Comparison of ENCODE assay signal across 30 cellular contexts in the genomic region with DNA sequence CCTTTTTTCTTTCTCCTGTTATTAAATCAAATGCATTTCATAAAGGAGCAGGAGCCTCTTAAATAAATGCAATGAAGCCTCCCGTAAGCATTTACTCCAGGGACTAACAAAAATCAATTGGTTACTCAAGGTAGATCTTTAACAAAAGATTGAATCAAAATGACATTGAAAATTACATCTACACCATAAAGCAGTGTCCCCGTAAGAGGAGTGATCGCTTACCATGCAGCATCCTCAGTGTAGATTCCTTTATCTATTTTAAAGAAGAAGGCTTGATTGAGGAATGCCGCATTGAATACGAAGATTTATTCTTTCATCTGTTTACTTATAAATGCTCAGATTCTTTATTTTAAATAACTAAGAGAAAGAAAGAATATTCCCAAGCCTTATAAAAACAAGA. TPM values are rescaled to one million over a fixed set of nuclear protein-coding genes. Genes with fewer than 3 reads are reported as not detected.
"Had no signal": no experiment of that assay in that cellular context is flagged by ENCODE, and none has a peak within 500 bp of the region (broad histone marks: within the 10 kb centered on the region; RNA-seq: fewer than 3 reads in every experiment).

No MANE protein-coding gene starts in this region.

- H3K27ac ChIP-seq: stomach, suprapubic skin, testis, thoracic aorta, thyroid gland, tibial artery, tibial nerve, transverse colon, upper lobe of left lung, upper lobe of right lung, uterus, vagina had no signal

- H3K4me3 ChIP-seq: stomach, suprapubic skin, testis, thoracic aorta, thyroid gland, tibial artery, tibial nerve, transverse colon, upper lobe of left lung, upper lobe of right lung, uterus, vagina had no signal

- H3K27me3 Mint-ChIP-seq: stimulated activated memory B cell treated with anti-CD40 and anti-IgM and Interleukin-4, amounts not matched to agents 10 μg/mL and 1 μg/mL and 100 μg/mL, for 72 hours; stimulated activated naive CD8-positive, alpha-beta T cell treated with anti-CD3 and anti-CD28 coated beads, Interleukin-15, Interleukin-2, amounts not matched to agents 100 ng/mL and 50 ng/mL, for 24 hours; type B pancreatic cell had no signal

- H3K4me3 Mint-ChIP-seq: stimulated activated effector memory CD8-positive, alpha-beta T cell treated with anti-CD3 and anti-CD28 coated beads, Interleukin-12 subunit alpha, Interleukin-12 subunit beta, amount 100 ng/mL, for 72 hours; stimulated activated memory B cell treated with anti-CD40 and anti-IgM and Interleukin-4, amounts not matched to agents 10 μg/mL and 1 μg/mL and 100 μg/mL, for 72 hours; stimulated activated naive B cell treated with anti-CD40 and anti-IgM and Interleukin-4, amounts not matched to agents 10 μg/mL and 1 μg/mL and 100 μg/mL, for 72 hours; stimulated activated naive CD8-positive, alpha-beta T cell treated with anti-CD3 and anti-CD28 coated beads, Interleukin-15, amount 100 ng/mL, for 72 hours; stimulated activated naive CD8-positive, alpha-beta T cell treated with anti-CD3 and anti-CD28 coated beads, Interleukin-15, Interleukin-2, amounts not matched to agents 100 ng/mL and 50 ng/mL, for 24 hours; type B pancreatic cell had no signal

- H3K36me3 ChIP-seq: stomach, suprapubic skin, thoracic aorta, thyroid gland, tibial artery, tibial nerve, transverse colon, upper lobe of left lung, upper lobe of right lung, uterus, vagina had no signal

- H3K27ac Mint-ChIP-seq: stimulated activated effector memory CD8-positive, alpha-beta T cell treated with anti-CD3 and anti-CD28 coated beads, Interleukin-12 subunit alpha, Interleukin-12 subunit beta, amount 100 ng/mL, for 72 hours; stimulated activated memory B cell treated with anti-CD40 and anti-IgM and Interleukin-4, amounts not matched to agents 10 μg/mL and 1 μg/mL and 100 μg/mL, for 72 hours; stimulated activated naive B cell treated with anti-CD40 and anti-IgM and Interleukin-4, amounts not matched to agents 10 μg/mL and 1 μg/mL and 100 μg/mL, for 72 hours; stimulated activated naive CD8-positive, alpha-beta T cell treated with anti-CD3 and anti-CD28 coated beads, Interleukin-15, amount 100 ng/mL, for 72 hours; stimulated activated naive CD8-positive, alpha-beta T cell treated with anti-CD3 and anti-CD28 coated beads, Interleukin-15, Interleukin-2, amounts not matched to agents 100 ng/mL and 50 ng/mL, for 24 hours; type B pancreatic cell had no signal

- H3K36me3 Mint-ChIP-seq: stimulated activated effector memory CD8-positive, alpha-beta T cell treated with anti-CD3 and anti-CD28 coated beads, Interleukin-12 subunit alpha, Interleukin-12 subunit beta, amount 100 ng/mL, for 72 hours; stimulated activated memory B cell treated with anti-CD40 and anti-IgM and Interleukin-4, amounts not matched to agents 10 μg/mL and 1 μg/mL and 100 μg/mL, for 72 hours; stimulated activated naive B cell treated with anti-CD40 and anti-IgM and Interleukin-4, amounts not matched to agents 10 μg/mL and 1 μg/mL and 100 μg/mL, for 72 hours; type B pancreatic cell had no signal

- H3K9me3 Mint-ChIP-seq: stimulated activated naive B cell treated with anti-CD40 and anti-IgM and Interleukin-4, amounts not matched to agents 10 μg/mL and 1 μg/mL and 100 μg/mL, for 72 hours; stimulated activated naive CD8-positive, alpha-beta T cell treated with anti-CD3 and anti-CD28 coated beads, Interleukin-15, amount 100 ng/mL, for 72 hours; stimulated activated naive CD8-positive, alpha-beta T cell treated with anti-CD3 and anti-CD28 coated beads, Interleukin-15, Interleukin-2, amounts not matched to agents 100 ng/mL and 50 ng/mL, for 24 hours; type B pancreatic cell had no signal

- H3K4me1 Mint-ChIP-seq: stimulated activated effector memory CD8-positive, alpha-beta T cell treated with anti-CD3 and anti-CD28 coated beads, Interleukin-12 subunit alpha, Interleukin-12 subunit beta, amount 100 ng/mL, for 72 hours; stimulated activated memory B cell treated with anti-CD40 and anti-IgM and Interleukin-4, amounts not matched to agents 10 μg/mL and 1 μg/mL and 100 μg/mL, for 72 hours; stimulated activated naive B cell treated with anti-CD40 and anti-IgM and Interleukin-4, amounts not matched to agents 10 μg/mL and 1 μg/mL and 100 μg/mL, for 72 hours; stimulated activated naive CD8-positive, alpha-beta T cell treated with anti-CD3 and anti-CD28 coated beads, Interleukin-15, amount 100 ng/mL, for 72 hours had no signal

- H3K4me1 ChIP-seq: stomach, suprapubic skin, testis, thyroid gland, tibial artery, tibial nerve, transverse colon, upper lobe of left lung, upper lobe of right lung, uterus, vagina had no signal

- H3K9me3 ChIP-seq: stomach, suprapubic skin, testis, thoracic aorta, thyroid gland, tibial artery, transverse colon, upper lobe of left lung, upper lobe of right lung, uterus, vagina had no signal

- ATAC-seq: stimulated activated effector memory CD8-positive, alpha-beta T cell treated with anti-CD3 and anti-CD28 coated beads, Interleukin-12 subunit alpha, Interleukin-12 subunit beta, amount 100 ng/mL, for 72 hours; stimulated activated memory B cell treated with anti-CD40 and anti-IgM and Interleukin-4, amounts not matched to agents 10 μg/mL and 1 μg/mL and 100 μg/mL, for 72 hours; stimulated activated naive B cell treated with anti-CD40 and anti-IgM and Interleukin-4, amounts not matched to agents 10 μg/mL and 1 μg/mL and 100 μg/mL, for 72 hours; stimulated activated naive CD8-positive, alpha-beta T cell treated with anti-CD3 and anti-CD28 coated beads, Interleukin-15, amount 100 ng/mL, for 72 hours; stimulated activated naive CD8-positive, alpha-beta T cell treated with anti-CD3 and anti-CD28 coated beads, Interleukin-15, Interleukin-2, amounts not matched to agents 100 U/mL and 50 U/mL, for 24 hours; upper lobe of right lung had no signal

- H3K27me3 ChIP-seq: stomach, suprapubic skin, testis, thyroid gland, tibial artery, tibial nerve, transverse colon, upper lobe of left lung, upper lobe of right lung, uterus, vagina had no signal

- DNase-seq: stimulated activated CD4-positive, alpha-beta T cell treated with anti-CD3 and anti-CD28 coated beads, Interleukin-2, amount 100 ng/mL, for 48 hours; stimulated activated CD4-positive, alpha-beta T cell treated with anti-CD3 and anti-CD28 coated beads, Interleukin-4, amount 100 ng/mL, for 1 hour; stimulated activated CD4-positive, alpha-beta T cell treated with anti-CD3 and anti-CD28 coated beads, Interleukin-4, amount 100 ng/mL, for 24 hours; stimulated activated CD4-positive, alpha-beta T cell treated with anti-CD3 and anti-CD28 coated beads, Interleukin-4, amount 100 ng/mL, for 4 hours; stimulated activated CD8-positive, alpha-beta memory T cell treated with anti-CD3 and anti-CD28 coated beads, Interleukin-4, amount 100 ng/mL, for 48 hours; stimulated activated naive B cell treated with anti-CD40 and anti-IgM and Interleukin-4, amounts not matched to agents 10 μg/mL and 1 μg/mL and 100 μg/mL, for 72 hours; stimulated activated naive CD4-positive, alpha-beta T cell; stimulated activated naive CD4-positive, alpha-beta T cell treated with Interleukin-2 at 50 U/mL for 16 hours; stimulated activated naive CD8-positive, alpha-beta T cell treated with anti-CD3 and anti-CD28 coated beads, Interleukin-15, amount 100 ng/mL, for 72 hours; stimulated activated naive CD8-positive, alpha-beta T cell treated with anti-CD3 and anti-CD28 coated beads, Interleukin-15, Interleukin-2, amounts not matched to agents 100 U/mL and 50 U/mL, for 24 hours; stomach; substantia nigra; testis; thyroid gland; tibial artery; transverse colon; trophoblast cell; upper lobe of left lung; upper lobe of right lung; uterus had no signal

RNA-seq across cellular contexts. Expression of a gene that starts 54.9 kb away (rescaled TPM):
- total RNA-seq: subcutaneous adipose tissue, thoracic aorta, ureter, vagina had no signal
